Comparison of ENCODE assay signal across 19 cellular contexts in genomic region chr18:48905541-48905940, GRCh38.
"Had no signal": no experiment of that assay in that cellular context is flagged by ENCODE, and none has a peak within 500 bp of the region (broad histone marks: within the 10 kb centered on the region; RNA-seq: fewer than 3 reads in every experiment).

No MANE protein-coding gene starts in this region.

- ATAC-seq: activated CD4-positive, alpha-beta T cell treated with anti-CD3 and anti-CD28 coated beads for 36 hours; activated T-helper 17 cell treated with anti-CD3 and anti-CD28 coated beads, Interleukin-2, amount 50 U/mL, for 72 hours; esophagus mucosa; heart right ventricle; mucosa of descending colon; WTC11 had no signal

- DNase-seq: activated CD4-positive, alpha-beta memory T cell treated with anti-CD3 and anti-CD28 coated beads for 36 hours; activated CD4-positive, alpha-beta T cell treated with anti-CD3 and anti-CD28 coated beads for 36 hours; activated naive CD4-positive, alpha-beta T cell treated with anti-CD3 and anti-CD28 coated beads for 36 hours; anterior cingulate cortex; heart right ventricle; immature natural killer cell; mesenchymal stem cell; mucosa of descending colon; naive B cell; stimulated activated CD4-positive, alpha-beta T cell treated with anti-CD3 and anti-CD28 coated beads, Interleukin-15, amount 100 ng/mL, for 24 hours; stimulated activated CD4-positive, alpha-beta T cell treated with anti-CD3 and anti-CD28 coated beads, Interleukin-2, amount 100 ng/mL, for 48 hours; stomach; testis had no signal

- H3K9me3 ChIP-seq: mucosa of descending colon, prostate gland, testis had no signal

- H3K27ac ChIP-seq: coronary artery, heart right ventricle, prostate gland, right atrium auricular region, stomach, testis had no signal

- H3K36me3 ChIP-seq: heart right ventricle, prostate gland, right atrium auricular region, stomach had no signal

- H3K27me3 ChIP-seq: heart right ventricle, right atrium auricular region, stomach, testis had no signal

- H3K4me1 ChIP-seq: prostate gland had no signal

- H3K4me3 ChIP-seq: coronary artery, heart right ventricle, mucosa of descending colon, prostate gland, right atrium auricular region, stomach, testis had no signal
